ENCODE assay signal across 1 cellular context in the genomic region with DNA sequence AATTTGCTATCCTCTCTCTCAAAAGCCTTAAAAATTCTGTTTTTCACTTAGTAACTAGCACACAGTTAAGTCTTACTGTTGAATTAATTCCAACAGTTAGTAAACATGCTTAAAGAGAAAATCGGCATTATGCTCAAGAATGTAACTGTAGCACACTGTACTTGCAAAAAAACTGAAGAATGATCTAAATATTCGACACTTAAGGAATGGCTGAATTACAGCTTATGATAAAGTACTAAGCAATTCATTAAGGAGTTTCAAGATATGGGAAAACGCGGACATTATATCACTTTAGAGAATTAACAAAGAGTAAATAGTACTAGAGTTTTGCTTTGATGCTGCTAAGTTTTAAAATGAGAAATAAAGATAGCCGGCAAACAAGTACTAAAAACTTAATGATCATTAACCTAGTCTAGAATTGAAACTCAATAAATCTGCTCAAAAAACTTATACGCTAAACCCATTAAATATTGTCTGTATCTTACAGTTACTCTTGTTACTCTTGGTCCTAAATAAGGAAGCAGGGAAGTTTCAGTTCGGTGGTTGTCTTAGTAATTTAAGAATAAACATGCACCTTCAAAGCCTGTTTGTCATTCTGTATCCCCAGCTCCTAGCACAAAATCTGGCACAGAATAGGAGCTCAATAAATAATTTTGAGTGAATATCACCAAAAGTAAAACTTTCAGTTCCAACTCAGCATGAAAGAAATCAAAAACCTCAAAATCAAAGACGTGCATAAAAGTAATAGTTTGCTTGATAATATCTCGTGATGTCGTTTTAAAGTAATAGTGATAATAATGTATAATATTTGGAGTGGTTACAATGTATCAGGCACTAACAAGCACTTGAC.
TF ChIP-seq lines count a peak whose summit lies in the region.

No MANE protein-coding gene starts in this region.

TF ChIP-seq in GM12878, 131 proteins besides CTCF, POLR2A, EP300 and RAD21:
- TF ChIP-seq, protein P1, sequence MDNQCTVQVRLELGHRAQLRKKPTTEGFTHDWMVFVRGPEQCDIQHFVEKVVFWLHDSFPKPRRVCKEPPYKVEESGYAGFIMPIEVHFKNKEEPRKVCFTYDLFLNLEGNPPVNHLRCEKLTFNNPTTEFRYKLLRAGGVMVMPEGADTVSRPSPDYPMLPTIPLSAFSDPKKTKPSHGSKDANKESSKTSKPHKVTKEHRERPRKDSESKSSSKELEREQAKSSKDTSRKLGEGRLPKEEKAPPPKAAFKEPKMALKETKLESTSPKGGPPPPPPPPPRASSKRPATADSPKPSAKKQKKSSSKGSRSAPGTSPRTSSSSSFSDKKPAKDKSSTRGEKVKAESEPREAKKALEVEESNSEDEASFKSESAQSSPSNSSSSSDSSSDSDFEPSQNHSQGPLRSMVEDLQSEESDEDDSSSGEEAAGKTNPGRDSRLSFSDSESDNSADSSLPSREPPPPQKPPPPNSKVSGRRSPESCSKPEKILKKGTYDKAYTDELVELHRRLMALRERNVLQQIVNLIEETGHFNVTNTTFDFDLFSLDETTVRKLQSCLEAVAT (IDR thresholded peaks at IDR 0.05), result no peak
- TF ChIP-seq SPI1 (IDR thresholded peaks at IDR 0.05; ENCODE audit: borderline replicate concordance, insufficient read depth, low read depth, low read length), result peak; percentile 25; the same call in 1 of the 2 replicates
TF ChIP-seq in GM12878: peak in this region for 1.
